18 cellular contexts compared by ENCODE assay signal in the genomic region with DNA sequence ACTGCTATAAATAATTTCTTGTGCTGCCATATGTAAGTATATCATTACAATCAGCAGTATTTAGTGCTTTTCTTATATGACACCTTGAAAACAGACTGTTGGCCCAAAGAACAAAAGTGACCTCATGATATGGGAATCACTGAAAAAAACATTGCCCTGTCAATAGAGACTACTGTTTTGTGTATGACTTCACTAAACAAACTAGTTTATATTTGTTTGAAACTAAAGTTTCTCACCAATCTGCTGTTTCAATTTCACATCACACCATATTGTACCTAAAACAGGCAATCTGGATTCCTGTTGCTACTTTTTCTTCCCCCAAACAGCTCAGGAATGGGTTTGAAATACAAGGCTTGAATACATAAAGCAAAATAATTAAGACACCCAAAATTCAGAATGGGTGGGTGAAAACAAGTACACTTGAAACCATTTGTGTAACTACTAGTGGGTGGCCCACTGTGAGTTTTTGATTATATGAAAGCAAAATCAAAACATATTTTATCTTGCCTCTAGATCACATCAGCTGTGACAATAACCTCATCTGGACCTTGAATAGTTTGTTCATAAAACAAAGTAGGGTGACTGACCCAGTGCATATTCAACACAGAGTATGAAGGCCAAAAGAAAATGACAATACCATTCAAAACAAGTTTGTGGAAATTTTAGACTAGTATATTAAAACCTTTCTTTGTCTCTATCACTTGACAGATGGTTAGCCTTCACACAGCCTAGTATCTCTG. TPM values are rescaled to one million over a fixed set of nuclear protein-coding genes. Genes with fewer than 3 reads are reported as not detected.
DNase-seq lines count a peak whose midpoint lies in the region; ATAC-seq, FAIRE-seq and TF ChIP-seq lines count a peak whose summit lies in the region.
"Had no signal": no experiment of that assay in that cellular context is flagged by ENCODE, and none has a peak within 500 bp of the region (broad histone marks: within the 10 kb centered on the region; RNA-seq: fewer than 3 reads in every experiment).

No MANE protein-coding gene starts in this region.

- no peak for TF ChIP-seq CTCF in heart left ventricle (IDR thresholded peaks at IDR 0.05)

- ATAC-seq in GM19043 (IDR thresholded peaks at IDR 0.05; ENCODE audit: low read depth, unreplicated experiment) (peak; percentile 60), GM21786 (IDR thresholded peaks at IDR 0.05; ENCODE audit: unreplicated experiment) (peak; percentile 73), HG03135 (IDR thresholded peaks at IDR 0.05; ENCODE audit: unreplicated experiment) (peak; percentile 53), heart left ventricle (no peak)
- ATAC-seq: effector memory CD8-positive, alpha-beta T cell; HepG2; naive thymus-derived CD8-positive, alpha-beta T cell had no signal

- H3K36me3 ChIP-seq in heart left ventricle, result no peaks in the 10 kb centered on the region
- H3K36me3 ChIP-seq in small intestine (ENCODE audit: control insufficient read depth in 2 of 2, insufficient read depth in 2 of 2, low read length in 2 of 2), result no peaks in the 10 kb centered on the region
- H3K36me3 ChIP-seq: right lobe of liver, WERI-Rb-1 had no signal

- H3K27ac ChIP-seq in heart left ventricle, result no peak overlapping the region
- H3K27ac ChIP-seq in small intestine (ENCODE audit: low read depth in 1 of 2, low read length in 1 of 2), result no peak overlapping the region
- H3K27ac ChIP-seq: GM23248, right lobe of liver, WERI-Rb-1 had no signal

- intact Hi-C loops in heart left ventricle (cut with DNase I), result loop anchor here in 1 of 10 donors (10.0 kb wide), 1 partner anchor 96 kb away; no protein-coding TSS in a partner anchor

- DNase-seq in cerebellum (ENCODE audit: low spot score) (peak; percentile 24), heart left ventricle (no peak), NOMO-1 (lab: John Stamatoyannopoulos, UW; ENCODE audit: unreplicated experiment in 2 of 2) (no peak), small intestine (no peak), SK-N-DZ (ENCODE audit: low spot score) (no peak)
- DNase-seq: activated T-cell treated with anti-CD3 and anti-CD28 coated beads, Interleukin-2, amount 50 U/mL, for 1 hour; aorta; effector memory CD8-positive, alpha-beta T cell; GM23248; naive thymus-derived CD8-positive, alpha-beta T cell; NCI-H1417 treated with DMSO at 0.1 percent for 48 hours; NCI-H524 treated with DMSO at 0.1 percent for 48 hours; right lobe of liver; WERI-Rb-1 had no signal

- H3K4me3 ChIP-seq in heart left ventricle (no peak overlapping the region), small intestine (ENCODE audit: low read depth in 1 of 2, low read length in 2 of 2) (no peak overlapping the region)
- H3K4me3 ChIP-seq: GM23248, right lobe of liver had no signal

- H3K27me3 ChIP-seq in heart left ventricle (no peaks in the 10 kb centered on the region), small intestine (ENCODE audit: control insufficient read depth in 2 of 2, insufficient read depth in 2 of 2, low read length in 2 of 2) (no peaks in the 10 kb centered on the region)
- H3K27me3 ChIP-seq: right lobe of liver had no signal

- FAIRE-seq in small intestine (lab: Jason Lieb, UNC), result no peak
- FAIRE-seq: HepG2 had no signal

- no peak for TF ChIP-seq POLR2A in heart left ventricle (IDR thresholded peaks at IDR 0.05)

- H3K4me1 ChIP-seq in heart left ventricle (peaks cover 0 to 46% (median 14%) of the 10 kb centered on the region in 12 donors), small intestine (ENCODE audit: control insufficient read depth in 2 of 2, insufficient read depth in 1 of 2, low read depth in 1 of 2, low read length in 1 of 2) (peaks cover 0 to 2% of the 10 kb centered on the region in 2 donors)

- H3K9me3 ChIP-seq in heart left ventricle (no peaks in the 10 kb centered on the region), small intestine (ENCODE audit: control insufficient read depth, low read depth) (no peaks in the 10 kb centered on the region)
- H3K9me3 ChIP-seq: right lobe of liver had no signal

RNA-seq across cellular contexts. Expression of a gene that starts 5.9 kb away (rescaled TPM):
- 84.3 TPM for total RNA-seq in cerebellum
- total RNA-seq in heart left ventricle, result 100 to 1,000 TPM in 2 of 9 donors, 10 to 100 TPM in 7; 43.1 to 109 (median 96.9) TPM
- polyA plus RNA-seq in heart left ventricle, result 1 to 10 TPM; 6.2 to 6.5 TPM
- polyA plus RNA-seq in small intestine, result 1 to 10 TPM in 2 of 3 donors, under 1 TPM in 1; 0.27 to 2.2 (median 1.3) TPM
- polyA plus RNA-seq in SK-N-DZ (2014; cell fraction: cytosol; rRNA removed), result 0.03 TPM in 1 of 2 replicates, not detected in the other
- 0.07 and 0.13 TPM in 2 replicates for polyA plus RNA-seq in SK-N-DZ (2014; cell fraction: nucleus; rRNA removed)

Comparison
In these comparisons a context has a peak if more than half of its experiments do, and no peak if none do; other contexts are left out.
1. ATAC-seq: peak in GM19043 (single experiment), GM21786 (single experiment) and HG03135 (single experiment); none in heart left ventricle (0 of 4).